In genomic region chr4:14700083-14700482, GRCh38 we compare ENCODE assay signal across 24 cellular contexts.
"Had no signal": no experiment of that assay in that cellular context is flagged by ENCODE, and none has a peak within 500 bp of the region (broad histone marks: within the 10 kb centered on the region; RNA-seq: fewer than 3 reads in every experiment).

No MANE protein-coding gene starts in this region.

- H3K27me3 ChIP-seq: ascending aorta, MG63 had no signal

- H3K4me2 ChIP-seq: KMS-11, PC-9 had no signal

- H3K9me3 Mint-ChIP-seq: activated CD4-positive, alpha-beta memory T cell treated with anti-CD3 and anti-CD28 coated beads for 36 hours; activated CD4-positive, alpha-beta T cell treated with anti-CD3 and anti-CD28 coated beads, Interleukin-2, amount 10 ng/mL, durations not matched to agents 7 days and 5 days; activated naive CD4-positive, alpha-beta T cell treated with anti-CD3 and anti-CD28 coated beads, Interleukin-2, amount 50 U/mL, for 72 hours; activated naive CD8-positive, alpha-beta T cell treated with anti-CD3 and anti-CD28 coated beads, Interleukin-2, amount 50 U/mL, for 24 hours; activated T-cell treated with anti-CD3 and anti-CD28 coated beads, Interleukin-2, amount 50 U/mL, for 4 hours; brain had no signal

- H2AFZ ChIP-seq: PC-9 had no signal

- H3K27ac Mint-ChIP-seq: activated CD4-positive, alpha-beta memory T cell treated with anti-CD3 and anti-CD28 coated beads for 36 hours; activated CD4-positive, alpha-beta T cell treated with anti-CD3 and anti-CD28 coated beads, Interleukin-2, amount 10 ng/mL, durations not matched to agents 7 days and 5 days; activated naive CD4-positive, alpha-beta T cell treated with anti-CD3 and anti-CD28 coated beads, Interleukin-2, amount 50 U/mL, for 72 hours; activated naive CD8-positive, alpha-beta T cell treated with anti-CD3 and anti-CD28 coated beads, Interleukin-2, amount 50 U/mL, for 24 hours; brain; T-helper 17 cell had no signal

- DNase-seq: activated CD4-positive, alpha-beta memory T cell treated with anti-CD3 and anti-CD28 coated beads for 36 hours; activated CD4-positive, alpha-beta T cell treated with anti-CD3 and anti-CD28 coated beads, Interleukin-2, amount 10 ng/mL, durations not matched to agents 7 days and 5 days; activated CD4-positive, CD25-positive, alpha-beta regulatory T cell; activated CD8-positive, alpha-beta memory T cell treated with anti-CD3 and anti-CD28 coated beads for 24 hours; activated effector memory CD4-positive, alpha-beta T cell treated with anti-CD3 and anti-CD28 coated beads, Interleukin-2, amount 50 U/mL, for 16 hours; activated naive CD4-positive, alpha-beta T cell treated with Interleukin-2 at 50 U/mL for 16 hours; activated naive CD8-positive, alpha-beta T cell treated with anti-CD3 and anti-CD28 coated beads, Interleukin-2, amount 50 U/mL, for 24 hours; activated T-cell treated with anti-CD3 and anti-CD28 coated beads, Interleukin-2, amount 50 U/mL, for 4 hours; amniotic stem cell; MG63; MV-4-11; NCI-H1092 treated with DMSO at 0.1 percent for 48 hours; NCI-H1436 treated with DMSO at 0.1 percent for 48 hours; NCI-H187; NCI-H510A treated with DMSO at 0.1 percent for 48 hours; PC-9; SIG-M5; T-helper 17 cell; T1000 had no signal

- H3K4me3 ChIP-seq: ascending aorta, MG63, PC-9 had no signal

- H3K4me1 Mint-ChIP-seq: activated CD4-positive, alpha-beta T cell treated with anti-CD3 and anti-CD28 coated beads, Interleukin-2, amount 10 ng/mL, durations not matched to agents 7 days and 5 days; T-helper 17 cell had no signal

- H3K4me3 Mint-ChIP-seq: activated CD4-positive, alpha-beta memory T cell treated with anti-CD3 and anti-CD28 coated beads for 36 hours; activated CD4-positive, alpha-beta T cell treated with anti-CD3 and anti-CD28 coated beads, Interleukin-2, amount 10 ng/mL, durations not matched to agents 7 days and 5 days; activated naive CD8-positive, alpha-beta T cell treated with anti-CD3 and anti-CD28 coated beads, Interleukin-2, amount 50 U/mL, for 24 hours; activated T-cell treated with anti-CD3 and anti-CD28 coated beads, Interleukin-2, amount 50 U/mL, for 4 hours; brain; T-helper 17 cell had no signal

- ATAC-seq: activated naive CD4-positive, alpha-beta T cell treated with anti-CD3 and anti-CD28 coated beads, Interleukin-2, amount 50 U/mL, for 72 hours; activated naive CD8-positive, alpha-beta T cell treated with anti-CD3 and anti-CD28 coated beads, Interleukin-2, amount 50 U/mL, for 24 hours; activated T-cell treated with anti-CD3 and anti-CD28 coated beads, Interleukin-2, amount 50 U/mL, for 4 hours; T-helper 17 cell had no signal

- H3K27ac ChIP-seq: ascending aorta, KMS-11, PC-9, VCaP had no signal

- H3K9me3 ChIP-seq: ascending aorta, MG63 had no signal

- H3K9ac ChIP-seq: KMS-11 had no signal

- H3K27me3 Mint-ChIP-seq: activated CD4-positive, alpha-beta T cell treated with anti-CD3 and anti-CD28 coated beads, Interleukin-2, amount 10 ng/mL, durations not matched to agents 7 days and 5 days had no signal

- H3K36me3 ChIP-seq: ascending aorta, MG63 had no signal

- H3K36me3 Mint-ChIP-seq: activated CD4-positive, alpha-beta memory T cell treated with anti-CD3 and anti-CD28 coated beads for 36 hours; activated naive CD4-positive, alpha-beta T cell treated with anti-CD3 and anti-CD28 coated beads, Interleukin-2, amount 50 U/mL, for 72 hours; brain had no signal
